Comparison of ENCODE assay signal across 1 cellular context in genomic region chr13:26253787-26254582, GRCh38.
TF ChIP-seq lines count a peak whose summit lies in the region.

TSS of gene CDK8 (plus strand) at chr13:26254129. CDS start at chr13:26254642, 513 bp downstream.

TF ChIP-seq in HepG2, 621 proteins besides CTCF, POLR2A, EP300 and RAD21 (continued from another document and continues in another):
- TF ChIP-seq ZNF619 (CRISPR knock-in tag; IDR thresholded peaks at IDR 0.05), result no peak
- peak; percentile 87; the same call in 1 of the 2 replicates for TF ChIP-seq MEIS1 (CRISPR knock-in tag; IDR thresholded peaks at IDR 0.05; ENCODE audit: borderline replicate concordance)
- no peak for TF ChIP-seq KLF15 (CRISPR knock-in tag; IDR thresholded peaks at IDR 0.05; ENCODE audit: borderline replicate concordance)
- TF ChIP-seq ZNF605 (CRISPR knock-in tag; IDR thresholded peaks at IDR 0.05), result no peak
- TF ChIP-seq EZH2 (conservative IDR thresholded peaks at IDR 0.05; ENCODE audit: low read depth, low read length), result no peak
- no peak for TF ChIP-seq ZBTB3 (CRISPR knock-in tag; IDR thresholded peaks at IDR 0.05; ENCODE audit: borderline replicate concordance, low read depth)
- TF ChIP-seq ZNF788 (CRISPR knock-in tag; IDR thresholded peaks at IDR 0.05; ENCODE audit: borderline replicate concordance), result peak; percentile 74; the same call in 1 of the 2 replicates
- TF ChIP-seq RFX1 (IDR thresholded peaks at IDR 0.05), result no peak
- no peak for TF ChIP-seq ZNF790 (CRISPR knock-in tag; IDR thresholded peaks at IDR 0.05; ENCODE audit: borderline replicate concordance)
- no peak for TF ChIP-seq FOXO4 (CRISPR knock-in tag; conservative IDR thresholded peaks at IDR 0.05)
- 0 out of 2 replicates have a peak, but pooled peaks have one; percentile 79 for TF ChIP-seq ATF5 (CRISPR knock-in tag; IDR thresholded peaks at IDR 0.05; ENCODE audit: low read depth)
- no peak for TF ChIP-seq ZNF460 (CRISPR knock-in tag; IDR thresholded peaks at IDR 0.05; ENCODE audit: borderline replicate concordance)
- TF ChIP-seq POLR2AphosphoS5 (IDR thresholded peaks at IDR 0.05; ENCODE audit: low read depth, low read length), result peak; percentile 84
- TF ChIP-seq CAMTA2 (CRISPR knock-in tag; IDR thresholded peaks at IDR 0.05; ENCODE audit: borderline replicate concordance), result no peak
- no peak for TF ChIP-seq ZBTB46 (CRISPR knock-in tag; IDR thresholded peaks at IDR 0.05; ENCODE audit: borderline replicate concordance)
- TF ChIP-seq PRDM10 (CRISPR knock-in tag; IDR thresholded peaks at IDR 0.05; ENCODE audit: low read depth), result peak; percentile 42; the same call in 1 of the 2 replicates
- TF ChIP-seq SRSF9 (IDR thresholded peaks at IDR 0.05; ENCODE audit: borderline replicate concordance, insufficient read depth, low read depth, low read length, poor library complexity, severe bottlenecking), result no peak
- no peak; a peak in 1 of 4 replicates for TF ChIP-seq KLF16 (CRISPR knock-in tag; IDR thresholded peaks at IDR 0.05)
- TF ChIP-seq RERE (CRISPR knock-in tag; IDR thresholded peaks at IDR 0.05; ENCODE audit: low read depth), result no peak
- no peak for TF ChIP-seq NCOA1 (CRISPR knock-in tag; IDR thresholded peaks at IDR 0.05)
- peak; percentile 85 for TF ChIP-seq TAF1 (CRISPR knock-in tag; IDR thresholded peaks at IDR 0.05)
- no peak for TF ChIP-seq ZNF383 (CRISPR knock-in tag; IDR thresholded peaks at IDR 0.05; ENCODE audit: borderline replicate concordance)
- peak; percentile 85 for TF ChIP-seq KLF12 (CRISPR knock-in tag; IDR thresholded peaks at IDR 0.05; ENCODE audit: borderline replicate concordance)
- TF ChIP-seq THYN1 (CRISPR knock-in tag; IDR thresholded peaks at IDR 0.05; ENCODE audit: borderline replicate concordance, low read depth), result no peak
- no peak for TF ChIP-seq HES4 (CRISPR knock-in tag; IDR thresholded peaks at IDR 0.05; ENCODE audit: borderline replicate concordance)
- TF ChIP-seq ZNF232 (CRISPR knock-in tag; IDR thresholded peaks at IDR 0.05; ENCODE audit: borderline replicate concordance), result no peak
- TF ChIP-seq ZNF431 (CRISPR knock-in tag; IDR thresholded peaks at IDR 0.05; ENCODE audit: borderline replicate concordance, low read depth), result no peak
- no peak for TF ChIP-seq ZNF576 (CRISPR knock-in tag; IDR thresholded peaks at IDR 0.05)
- peak; percentile 85 for TF ChIP-seq NR2C2 (CRISPR knock-in tag; IDR thresholded peaks at IDR 0.05; ENCODE audit: borderline replicate concordance)
- TF ChIP-seq REL (CRISPR knock-in tag; conservative IDR thresholded peaks at IDR 0.05), result no peak
- TF ChIP-seq SCMH1 (CRISPR knock-in tag; IDR thresholded peaks at IDR 0.05; ENCODE audit: borderline replicate concordance), result no peak
- no peak for TF ChIP-seq EED (CRISPR knock-in tag; IDR thresholded peaks at IDR 0.05)
- peak; percentile 51; the same call in 1 of the 2 replicates for TF ChIP-seq RXRA (CRISPR knock-in tag; IDR thresholded peaks at IDR 0.05)
- TF ChIP-seq TCF12 (IDR thresholded peaks at IDR 0.05), result no peak
- TF ChIP-seq TCF12 (CRISPR knock-in tag; IDR thresholded peaks at IDR 0.05), result no peak
- TF ChIP-seq GLI4 (CRISPR knock-in tag; IDR thresholded peaks at IDR 0.05; ENCODE audit: borderline replicate concordance), result no peak
- peak; percentile 91 for TF ChIP-seq ZNF263 (CRISPR knock-in tag; IDR thresholded peaks at IDR 0.05)
- TF ChIP-seq ZBTB34 (CRISPR knock-in tag; IDR thresholded peaks at IDR 0.05), result no peak
- 0 out of 2 replicates have a peak, but pooled peaks have one; percentile 50 for TF ChIP-seq ZNF691 (CRISPR knock-in tag; IDR thresholded peaks at IDR 0.05; ENCODE audit: borderline replicate concordance, low read depth)
- TF ChIP-seq ZNF549 (CRISPR knock-in tag; IDR thresholded peaks at IDR 0.05), result no peak
- TF ChIP-seq ZNF615 (CRISPR knock-in tag; IDR thresholded peaks at IDR 0.05; ENCODE audit: borderline replicate concordance), result no peak
- TF ChIP-seq REPIN1 (CRISPR knock-in tag; IDR thresholded peaks at IDR 0.05; ENCODE audit: borderline replicate concordance, low read depth), result no peak
- TF ChIP-seq BRD4 (CRISPR knock-in tag; IDR thresholded peaks at IDR 0.05), result no peak
- no peak for TF ChIP-seq ELF3 (CRISPR knock-in tag; IDR thresholded peaks at IDR 0.05)
- peak; percentile 36; the same call in 1 of the 2 replicates for TF ChIP-seq HIC2 (CRISPR knock-in tag; IDR thresholded peaks at IDR 0.05; ENCODE audit: low read depth)
- TF ChIP-seq SRF (IDR thresholded peaks at IDR 0.05; ENCODE audit: low read depth, low read length), result no peak
- no peak for TF ChIP-seq ZNF367 (CRISPR knock-in tag; IDR thresholded peaks at IDR 0.05; ENCODE audit: borderline replicate concordance)
- TF ChIP-seq JUN (CRISPR knock-in tag; IDR thresholded peaks at IDR 0.05), result no peak
- TF ChIP-seq AKAP8 (CRISPR knock-in tag; IDR thresholded peaks at IDR 0.05), result no peak
- TF ChIP-seq ZNF10 (CRISPR knock-in tag; IDR thresholded peaks at IDR 0.05; ENCODE audit: borderline replicate concordance, low read depth), result no peak
- TF ChIP-seq HNF4G (IDR thresholded peaks at IDR 0.05; ENCODE audit: borderline replicate concordance, low read depth, low read length), result no peak
- no peak for TF ChIP-seq HNF4G (CRISPR knock-in tag; IDR thresholded peaks at IDR 0.05; ENCODE audit: borderline replicate concordance, low read depth)
- TF ChIP-seq ZNF546 (CRISPR knock-in tag; conservative IDR thresholded peaks at IDR 0.05), result no peak
